Comparison of ENCODE assay signal across 17 cellular contexts in genomic region chr18:57754577-57755330, GRCh38. TPM values are rescaled to one million over a fixed set of nuclear protein-coding genes. Genes with fewer than 3 reads are reported as not detected.
DNase-seq lines count a peak whose midpoint lies in the region; ATAC-seq, FAIRE-seq and TF ChIP-seq lines count a peak whose summit lies in the region.
"Had no signal": no experiment of that assay in that cellular context is flagged by ENCODE, and none has a peak within 500 bp of the region (broad histone marks: within the 10 kb centered on the region; RNA-seq: fewer than 3 reads in every experiment).

No MANE protein-coding gene starts in this region.

- no peak for TF ChIP-seq CTCF in omental fat pad (IDR thresholded peaks at IDR 0.05)

- no peaks in the 10 kb centered on the region for H3K27me3 ChIP-seq in iPS-15b (ENCODE audit: control insufficient read depth, insufficient read depth, low read length)
- H3K27me3 ChIP-seq: dorsolateral prefrontal cortex, upper lobe of left lung had no signal

- DNase-seq in omental fat pad (ENCODE audit: low spot score) (no peak), frontal cortex (ENCODE audit: low spot score in 2 of 2) (no peak), GM12891 (ENCODE audit: insufficient read length, low spot score) (no peak), Right ventricle myocardium inferior (ENCODE audit: missing footprints) (no peak)
- DNase-seq: activated CD4-positive, alpha-beta T cell treated with anti-CD3 and anti-CD28 coated beads for 4 hours; activated naive CD8-positive, alpha-beta T cell treated with anti-CD3 and anti-CD28 coated beads, Interleukin-2, amount 10 ng/mL, durations not matched to agents 7 days and 5 days; dorsolateral prefrontal cortex; head of caudate nucleus; upper lobe of left lung had no signal

- no peak overlapping the region for H3K4me3 ChIP-seq in iPS-15b (ENCODE audit: low read depth, low read length)
- H3K4me3 ChIP-seq: dorsolateral prefrontal cortex, HAP-1, lung, upper lobe of left lung had no signal

- H3K36me3 ChIP-seq in iPS-15b (ENCODE audit: control insufficient read depth, insufficient read depth, low read length), result no peaks in the 10 kb centered on the region
- H3K36me3 ChIP-seq: HAP-1, upper lobe of left lung had no signal

- peak overlapping the region; percentile 24 for H3K9ac ChIP-seq in iPS-15b (ENCODE audit: low read depth, low read length)
- H3K9ac ChIP-seq: SK-N-SH had no signal

- no peak for FAIRE-seq in frontal cortex (lab: Jason Lieb, UNC)
- no peak for FAIRE-seq in GM12891 (lab: Jason Lieb, UNC)
- FAIRE-seq: G401.6 had no signal

- ATAC-seq in GM18520 (IDR thresholded peaks at IDR 0.05; ENCODE audit: unreplicated experiment) (peak; percentile 90), GM21515 (IDR thresholded peaks at IDR 0.05; ENCODE audit: unreplicated experiment) (peak; percentile 79), HG03097 (IDR thresholded peaks at IDR 0.05; ENCODE audit: low FRiP score, unreplicated experiment) (peak; percentile 95), omental fat pad (ENCODE audit: low FRiP score) (no peak), Right ventricle myocardium inferior (no peak)

- no peaks in the 10 kb centered on the region for H3K4me1 ChIP-seq in iPS-15b (ENCODE audit: control insufficient read depth, insufficient read depth, low read length)
- H3K4me1 ChIP-seq: HAP-1 had no signal

- intact Hi-C loops in Right ventricle myocardium inferior (cut with DNase I), result no loop called here

- no peaks in the 10 kb centered on the region for H3K9me3 ChIP-seq in iPS-15b (ENCODE audit: control insufficient read depth, insufficient read depth, low read length)
- H3K9me3 ChIP-seq: HAP-1, SK-N-SH, upper lobe of left lung had no signal

- TF ChIP-seq POLR2A in GM12891 (IDR thresholded peaks at IDR 0.05; ENCODE audit: low read depth, low read length), result no peak

TF ChIP-seq in GM12891, 5 proteins besides CTCF, POLR2A, EP300 and RAD21:
- no peak for TF ChIP-seq PAX5 (IDR thresholded peaks at IDR 0.05; ENCODE audit: insufficient read depth, low read length, severe bottlenecking)
- TF ChIP-seq POU2F2 (IDR thresholded peaks at IDR 0.05; ENCODE audit: low read depth, low read length), result no peak
- TF ChIP-seq TAF1 (IDR thresholded peaks at IDR 0.05; ENCODE audit: low read depth, low read length), result no peak
- TF ChIP-seq SPI1 (IDR thresholded peaks at IDR 0.05; ENCODE audit: low read depth, low read length), result no peak

RNA-seq across cellular contexts. Expression of gene ATP8B1, which starts 48.4 kb away (rescaled TPM):
- total RNA-seq in omental fat pad, result 10 to 100 TPM in 1 of 4 donors, 1 to 10 TPM in 3; 6.3 to 21.8 (median 7.9) TPM
- 5.7 TPM for total RNA-seq in frontal cortex
- 0.05 TPM for polyA plus RNA-seq in GM12891 (2012; ENCODE audit: low read depth, missing spikeins)
- total RNA-seq in Right ventricle myocardium inferior, result 5.0 TPM

Comparison
In these comparisons a context has a peak if more than half of its experiments do, and no peak if none do; other contexts are left out.
1. ATAC-seq: peak in GM18520 (single experiment), GM21515 (single experiment) and HG03097 (single experiment); none in omental fat pad (single experiment) and Right ventricle myocardium inferior (single experiment).